In genomic region chr14:71692496-71692895, GRCh38 we compare ENCODE assay signal across 12 cellular contexts.
DNase-seq lines count a peak whose midpoint lies in the region; ATAC-seq, FAIRE-seq and TF ChIP-seq lines count a peak whose summit lies in the region.
"Had no signal": no experiment of that assay in that cellular context is flagged by ENCODE, and none has a peak within 500 bp of the region (broad histone marks: within the 10 kb centered on the region; RNA-seq: fewer than 3 reads in every experiment).

No MANE protein-coding gene starts in this region.

- intact Hi-C loops in aorta (cut with DNase I) (no loop called here), pancreas (cut with DNase I) (no loop called here)

- no peaks in the 10 kb centered on the region for H3K9me3 Mint-ChIP-seq in astrocyte (ENCODE audit: unreplicated experiment)

- H3K4me1 ChIP-seq in astrocyte (ENCODE audit: insufficient read depth, low read length), result peaks cover 14% of the 10 kb centered on the region
- H3K4me1 ChIP-seq in aorta (ENCODE audit: control insufficient read depth in 1 of 2, insufficient read depth in 2 of 2, low read length in 2 of 2), result no peaks in the 10 kb centered on the region
- no peaks in the 10 kb centered on the region for H3K4me1 ChIP-seq in pancreas
- H3K4me1 ChIP-seq: testis had no signal

- H2AFZ ChIP-seq in astrocyte (ENCODE audit: low read depth, low read length), result no peak overlapping the region

- no peak overlapping the region for H3K4me3 ChIP-seq in astrocyte (ENCODE audit: insufficient read depth, low read depth, low read length)
- H3K4me3 ChIP-seq in aorta (ENCODE audit: low read length in 2 of 2), result no peak overlapping the region
- H3K4me3 ChIP-seq in pancreas, result no peak overlapping the region
- H3K4me3 ChIP-seq: testis had no signal

- no peaks in the 10 kb centered on the region for H3K9me3 ChIP-seq in astrocyte (ENCODE audit: insufficient read depth, low read depth, low read length)
- no peaks in the 10 kb centered on the region for H3K9me3 ChIP-seq in aorta (ENCODE audit: control insufficient read depth, low read length)
- H3K9me3 ChIP-seq in pancreas, result no peaks in the 10 kb centered on the region
- H3K9me3 ChIP-seq: testis had no signal

- DNase-seq in NCI-H2196 (lab: John Stamatoyannopoulos, UW; ENCODE audit: unreplicated experiment) (peak; percentile 37), NCI-H2196 treated with DMSO at 0.1 percent for 48 hours (lab: John Stamatoyannopoulos, UW; ENCODE audit: unreplicated experiment) (no peak), astrocyte (ENCODE audit: low read depth) (peak; percentile 74), kidney tubule cell (ENCODE audit: low spot score) (peak; percentile 51), aorta (peak in 1 of 2 donors; percentile 73), pancreas (no peak), RKO (ENCODE audit: low spot score) (no peak)
- DNase-seq: ACHN, NCI-H2171 treated with DMSO at 0.1 percent for 48 hours, testis had no signal

- 4 to 7% methylated on average over 4 of the region's 4 CpGs for WGBS in aorta, 2 donors
- 73 to 78% methylated on average over 4 of the region's 4 CpGs for WGBS in pancreas, 2 donors

- no peak overlapping the region for H3K9ac ChIP-seq in astrocyte (ENCODE audit: low read length)

- H3K27ac ChIP-seq in astrocyte (ENCODE audit: low read depth, low read length) (peak overlapping the region; percentile 30), aorta (ENCODE audit: low read depth in 1 of 2, low read length in 2 of 2) (peak overlapping the region; percentile 20 to 62), pancreas (no peak overlapping the region)
- H3K27ac ChIP-seq: testis had no signal

- H3K4me1 Mint-ChIP-seq in astrocyte (ENCODE audit: low read depth, unreplicated experiment), result peaks cover 12% of the 10 kb centered on the region

- peaks cover 5% of the 10 kb centered on the region for H3K36me3 Mint-ChIP-seq in astrocyte (ENCODE audit: low read depth, unreplicated experiment)

- H3K27me3 ChIP-seq in astrocyte (ENCODE audit: insufficient read depth, low read length), result no peaks in the 10 kb centered on the region
- no peaks in the 10 kb centered on the region for H3K27me3 ChIP-seq in aorta (ENCODE audit: control insufficient read depth in 1 of 2, insufficient read depth in 2 of 2, low read length in 1 of 2)
- no peaks in the 10 kb centered on the region for H3K27me3 ChIP-seq in pancreas
- H3K27me3 ChIP-seq: testis had no signal

- H3K4me3 Mint-ChIP-seq in astrocyte (ENCODE audit: unreplicated experiment), result no peak overlapping the region

- no peak overlapping the region for H3K27ac Mint-ChIP-seq in astrocyte (ENCODE audit: unreplicated experiment)

- H3K79me2 ChIP-seq in astrocyte (ENCODE audit: insufficient read depth, low read length), result no peaks in the 10 kb centered on the region

- FAIRE-seq in astrocyte (lab: Jason Lieb, UNC), result no peak
- no peak for FAIRE-seq in pancreas (lab: Jason Lieb, UNC)

- H3K27me3 Mint-ChIP-seq in astrocyte (ENCODE audit: low read depth, unreplicated experiment), result no peaks in the 10 kb centered on the region

- peak overlapping the region; percentile 21 for H3K4me2 ChIP-seq in astrocyte (ENCODE audit: low read length)

- TF ChIP-seq CTCF in astrocyte (IDR thresholded peaks at IDR 0.05; ENCODE audit: insufficient read depth, low read depth, low read length), result no peak
- TF ChIP-seq CTCF in pancreas (IDR thresholded peaks at IDR 0.05), result no peak

- no peaks in the 10 kb centered on the region for H4K20me1 ChIP-seq in astrocyte (ENCODE audit: insufficient read depth, low read length)

- H3K36me3 ChIP-seq in astrocyte (ENCODE audit: insufficient read depth, low read length), result peaks cover 3% of the 10 kb centered on the region
- H3K36me3 ChIP-seq in aorta (ENCODE audit: control insufficient read depth in 1 of 2, insufficient read depth in 2 of 2, low read length in 1 of 2), result no peaks in the 10 kb centered on the region
- H3K36me3 ChIP-seq in pancreas, result no peaks in the 10 kb centered on the region

- ATAC-seq in aorta (ENCODE audit: low FRiP score) (no peak), HG03432 (IDR thresholded peaks at IDR 0.05; ENCODE audit: unreplicated experiment) (no peak), pancreas (no peak)
- ATAC-seq: Panc1 had no signal

Comparison
In these comparisons a context has a peak if more than half of its experiments do, and no peak if none do; other contexts are left out.
1. DNase-seq: peak in NCI-H2196 (single experiment), astrocyte (single experiment) and kidney tubule cell (single experiment); none in NCI-H2196 treated with DMSO at 0.1 percent for 48 hours (single experiment), pancreas (0 of 6) and RKO (single experiment).
2. H3K27ac ChIP-seq: peak in astrocyte (single experiment) and aorta (2 of 2); none in pancreas (0 of 4).